ENCODE assay signal across 24 cellular contexts in the genomic region with DNA sequence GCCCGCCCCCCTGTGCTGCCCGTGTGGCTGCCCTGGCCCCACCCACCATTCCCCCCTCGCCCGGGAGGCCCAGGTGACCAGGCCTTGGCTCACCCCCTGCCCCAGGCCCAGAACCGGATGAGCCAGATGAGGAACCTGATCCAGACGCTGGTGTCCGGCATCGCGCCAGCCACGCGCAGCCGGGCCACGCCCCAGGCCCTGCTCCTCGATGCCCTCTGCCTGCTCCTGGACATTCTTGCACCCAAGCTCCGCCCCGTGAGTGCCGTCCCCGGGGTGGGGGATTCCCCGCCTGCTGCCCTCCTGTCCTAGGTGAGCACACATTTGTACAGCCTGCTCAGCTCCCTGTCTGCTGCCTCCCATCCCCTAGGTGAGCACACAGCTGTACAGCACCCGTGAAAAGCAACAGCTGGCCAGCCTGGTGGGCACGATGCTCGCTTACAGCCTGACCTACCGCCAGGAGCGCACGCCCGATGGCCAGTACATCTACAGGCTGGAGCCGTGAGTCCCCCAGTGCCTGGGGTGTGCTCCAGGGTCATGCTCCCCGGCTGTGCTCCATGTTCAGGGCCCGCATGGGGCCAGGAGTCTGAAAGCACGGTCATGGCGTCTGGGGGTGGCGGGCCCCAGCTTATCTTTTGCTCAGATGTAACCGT. TPM values are rescaled to one million over a fixed set of nuclear protein-coding genes. Genes with fewer than 3 reads are reported as not detected.
A peak's percentile ranks its signal among the peaks of the same experiment; 100 is the strongest.
DNase-seq lines count a peak whose midpoint lies in the region; FAIRE-seq and TF ChIP-seq lines count a peak whose summit lies in the region.
"Had no signal": no experiment of that assay in that cellular context is flagged by ENCODE, and none has a peak within 500 bp of the region (broad histone marks: within the 10 kb centered on the region; RNA-seq: fewer than 3 reads in every experiment).

No MANE protein-coding gene starts in this region.

- peaks cover 3% of the 10 kb centered on the region; the same call in 1 of the 2 replicates for H3K23me2 ChIP-seq in H1 (ENCODE audit: low read depth, low read length)

- FAIRE-seq in H1 (lab: Jason Lieb, UNC), result no peak
- FAIRE-seq: A204.1, small intestine had no signal

- CTCF ChIA-PET in PC-9 (lab: Charles Lee) (interaction anchor here (0.5 to 1.0 kb wide), 2 partner anchors 13 to 561 kb away, joined by 3 read pairs; no protein-coding TSS in a partner anchor), H1 (lab: Charles Lee; ENCODE audit: partially characterized antibody) (interaction anchor here (0.8 to 2.8 kb wide), 4 partner anchors 9 to 259 kb away, joined by 3 to 11 read pairs (median 4); no protein-coding TSS in a partner anchor)

- TF ChIP-seq POLR2A in H1 (IDR thresholded peaks at IDR 0.05; ENCODE audit: control extremely low read depth in 1 of 2, low read depth in 2 of 2, low read length in 2 of 2) (no peak), transverse colon (IDR thresholded peaks at IDR 0.05) (no peak)

- POLR2A ChIA-PET in PC-9 (lab: Charles Lee; ENCODE audit: unreplicated experiment), result interaction anchor here (0.5 to 1.0 kb wide), 4 partner anchors 9 to 83 kb away, joined by 3 to 6 read pairs (median 3); a partner anchor contains a TSS
- POLR2A ChIA-PET in H1 (lab: Charles Lee; ENCODE audit: partially characterized antibody), result interaction anchor here (0.9 to 1.8 kb wide), 6 partner anchors 8 to 120 kb away, joined by 3 to 6 read pairs (median 5); a partner anchor contains a TSS

- no peaks in the 10 kb centered on the region for H3K9me2 ChIP-seq in PC-9 (ENCODE audit: insufficient read depth)

- H3K56ac ChIP-seq in H1 (replicated peaks; ENCODE audit: insufficient read length, low read depth, low read length), result no peak overlapping the region

- no peak overlapping the region for H4K91ac ChIP-seq in H1 (replicated peaks; ENCODE audit: insufficient read length, low read length)

- 96% methylated on average over 24 of the region's 33 CpGs; no CpG with 5 or more reads in 1 of the 2 experiments for WGBS in H1 (ENCODE audit: extremely low coverage in 1 of 2, insufficient coverage in 1 of 2, insufficient read length in 1 of 2, insufficient replicate concordance in 2 of 2, low coverage in 1 of 2, low lambda C conversion rate in 2 of 2, missing lambda C conversion rate in 1 of 2), 2 experiments
- WGBS in transverse colon (ENCODE audit: low coverage in 1 of 2), 2 donors, result 65% methylated on average over 14 of the region's 33 CpGs; no CpG with 5 or more reads in 1 of the 2 donors

- no peak overlapping the region for H3K14ac ChIP-seq in H1 (ENCODE audit: insufficient read length)

- H2AK5ac ChIP-seq in H1 (ENCODE audit: low read depth, low read length), result no peak overlapping the region

- H3K9me3 ChIP-seq in PC-9 (ENCODE audit: insufficient read depth, low read depth), result no peaks in the 10 kb centered on the region
- no peaks in the 10 kb centered on the region for H3K9me3 ChIP-seq in H1 (ENCODE audit: insufficient read depth in 2 of 2, low read depth in 1 of 2, low read length in 1 of 2)
- no peaks in the 10 kb centered on the region for H3K9me3 ChIP-seq in transverse colon
- H3K9me3 ChIP-seq: heart left ventricle, psoas muscle had no signal

- peak overlapping the region; percentile 51; the same call in 1 of the 2 replicates for H4K8ac ChIP-seq in H1 (ENCODE audit: extremely low read depth, insufficient read depth, low read length)

- H3K23ac ChIP-seq in H1 (ENCODE audit: insufficient read length), result no peak overlapping the region

- no peak for TF ChIP-seq RAD21 in H1 (IDR thresholded peaks at IDR 0.05 in 1 of 2, conservative IDR thresholded peaks at IDR 0.05 in 1 of 2; ENCODE audit: low read depth in 2 of 2, low read length in 2 of 2)

- no peak overlapping the region for H3K4ac ChIP-seq in H1 (replicated peaks; ENCODE audit: insufficient read length, low read depth, low read length)

- H3F3A ChIP-seq in PC-9 (ENCODE audit: insufficient read depth, low read depth), result peaks cover 14% of the 10 kb centered on the region

- in situ Hi-C loops in transverse colon (cut with MboI; ENCODE audit: low pct_ligation_motif_present in 1 of 4, low pct_unique_long_range_greater_than_20kb in 1 of 4, low sequenced_read_pairs in 3 of 4), result no loop called here

- H2BK120ac ChIP-seq in H1 (replicated peaks; ENCODE audit: low read depth, low read length), result no peak overlapping the region

- H3K27ac ChIP-seq in PC-9, result no peak overlapping the region
- H3K27ac ChIP-seq in H1 (ENCODE audit: low read depth, low read length), result no peak overlapping the region
- no peak overlapping the region for H3K27ac ChIP-seq in transverse colon
- H3K27ac ChIP-seq: coronary artery, heart left ventricle, neural progenitor cell, psoas muscle had no signal

- H3K4me1 ChIP-seq in PC-9 (replicated peaks; ENCODE audit: insufficient read depth) (peaks cover 14% of the 10 kb centered on the region), H1 (replicated peaks in 1 of 4; ENCODE audit: control insufficient read depth in 3 of 4, insufficient read depth in 4 of 4, low read length in 3 of 4) (peaks cover 0 to 10% (median 2%) of the 10 kb centered on the region in 4 experiments; a peak in 3 of 7 replicates), transverse colon (no peaks in the 10 kb centered on the region)
- H3K4me1 ChIP-seq: psoas muscle had no signal

- H3K79me2 ChIP-seq in PC-9 (ENCODE audit: low read depth), result no peaks in the 10 kb centered on the region
- no peaks in the 10 kb centered on the region; a peak in 1 of 4 replicates for H3K79me2 ChIP-seq in H1 (ENCODE audit: control insufficient read depth in 1 of 2, insufficient read depth in 2 of 2, low read length in 2 of 2)

- intact Hi-C loops in PC-9 (cut with micrococcal nuclease; ENCODE audit: unreplicated experiment), result no loop called here
- intact Hi-C loops in transverse colon (cut with DNase I; ENCODE audit: low total_unique reads), result no loop called here

- no TSS peak for BruUV-seq in PC-9 (replicated peaks; lab: Mats Ljungman, UMichigan)

- no peak overlapping the region for H2AFZ ChIP-seq in PC-9
- H2AFZ ChIP-seq in H1 (ENCODE audit: low read length), result no peak overlapping the region
- H2AFZ ChIP-seq: neural progenitor cell had no signal

- TF ChIP-seq CTCF in PC-9 (conservative IDR thresholded peaks at IDR 0.05), result no peak; the same call in 1 of the 2 replicates
- TF ChIP-seq CTCF in H1 (IDR thresholded peaks at IDR 0.05; ENCODE audit: control extremely low read depth in 1 of 3, insufficient read depth in 1 of 3, low read depth in 1 of 3, low read length in 3 of 3), result no peak
- TF ChIP-seq CTCF in transverse colon (IDR thresholded peaks at IDR 0.05), result no peak

- H4K20me1 ChIP-seq in PC-9 (ENCODE audit: insufficient read depth), result peaks cover 17% of the 10 kb centered on the region
- peaks cover 5 to 22% of the 10 kb centered on the region in 2 experiments for H4K20me1 ChIP-seq in H1 (replicated peaks in 1 of 2; ENCODE audit: control insufficient read depth in 1 of 2, insufficient read depth in 2 of 2, low read length in 2 of 2)

- peaks cover 7% of the 10 kb centered on the region; the same call in 1 of the 2 replicates for H3K27me3 ChIP-seq in PC-9 (ENCODE audit: insufficient read depth, low read depth)
- H3K27me3 ChIP-seq in H1 (replicated peaks in 1 of 4; ENCODE audit: control insufficient read depth in 3 of 4, extremely low read depth in 1 of 4, insufficient read depth in 3 of 4, low read length in 3 of 4), result peaks cover 0 to under 1% (median 0%) of the 10 kb centered on the region in 4 experiments; a peak in 3 of 7 replicates
- peaks cover 23% of the 10 kb centered on the region for H3K27me3 ChIP-seq in transverse colon

- H3K4me2 ChIP-seq in PC-9 (peak overlapping the region; percentile 68), H1 (ENCODE audit: insufficient read depth in 1 of 2, low read depth in 2 of 2, low read length in 2 of 2) (no peak overlapping the region)
- H3K4me2 ChIP-seq: neural progenitor cell had no signal

- TF ChIP-seq EP300 in H1 (IDR thresholded peaks at IDR 0.05; ENCODE audit: borderline replicate concordance in 1 of 2, low read depth in 2 of 2, low read length in 2 of 2), result no peak
- TF ChIP-seq EP300 in transverse colon (IDR thresholded peaks at IDR 0.05; ENCODE audit: low read depth), result no peak

- H3K79me1 ChIP-seq in H1 (ENCODE audit: low read depth, low read length), result peaks cover 3% of the 10 kb centered on the region; the same call in 1 of the 2 replicates

- no peak overlapping the region for H2BK20ac ChIP-seq in H1 (ENCODE audit: low read length)

- DNase-seq in SIG-M5 treated with dmso at 0.1 percent for 504 hours (lab: John Stamatoyannopoulos, UW; ENCODE audit: unreplicated experiment) (peak; percentile 32), SIG-M5 (lab: John Stamatoyannopoulos, UW) (no peak), PC-9 (peak; percentile 87 to 99), H1 (ENCODE audit: low read depth in 1 of 2, low spot score in 2 of 2) (no peak), transverse colon (peak; percentile 50), NCI-H128 (lab: John Stamatoyannopoulos, UW; ENCODE audit: unreplicated experiment) (no peak), islet precursor cell (no peak)
- no peak for DNase-seq in activated effector memory CD4-positive, alpha-beta T cell treated with anti-CD3 and anti-CD28 coated beads, Interleukin-2, amount 50 U/mL, for 16 hours
- DNase-seq: activated CD4-positive, alpha-beta T cell treated with anti-CD3 and anti-CD28 coated beads, Interleukin-2, amount 50 U/mL, for 4 hours; activated effector memory CD4-positive, alpha-beta T cell treated with Interleukin-2 at 50 U/mL for 16 hours; activated naive CD8-positive, alpha-beta T cell treated with anti-CD3 and anti-CD28 coated beads, Interleukin-2, amount 50 U/mL, for 24 hours; GOT3; heart left ventricle; left ventricle myocardium superior; NCI-H1048; SHP77; small intestine had no signal

- no peak overlapping the region for H2BK15ac ChIP-seq in H1 (ENCODE audit: low read length)

- H3K9ac ChIP-seq in H1 (replicated peaks in 1 of 4; ENCODE audit: extremely low read depth in 1 of 4, low read depth in 3 of 4, low read length in 3 of 4), result no peak overlapping the region
- H3K9ac ChIP-seq: neural progenitor cell had no signal

- H2BK5ac ChIP-seq in H1 (ENCODE audit: low read depth, low read length), result no peak overlapping the region

- no peak overlapping the region for H2BK12ac ChIP-seq in H1 (ENCODE audit: low read depth, low read length)

- no peak overlapping the region for H4K5ac ChIP-seq in H1 (ENCODE audit: insufficient read length, low read depth, low read length)

- H3K36me3 ChIP-seq in PC-9 (ENCODE audit: low read depth), result no peaks in the 10 kb centered on the region
- peaks cover 5 to 52% (median 9%) of the 10 kb centered on the region in 4 experiments; a peak in 6 of 8 replicates for H3K36me3 ChIP-seq in H1 (ENCODE audit: control insufficient read depth in 2 of 4, insufficient read depth in 4 of 4, low read length in 3 of 4)
- no peaks in the 10 kb centered on the region for H3K36me3 ChIP-seq in transverse colon
- H3K36me3 ChIP-seq: neural progenitor cell had no signal

- H3K4me3 ChIP-seq in PC-9 (no peak overlapping the region), H1 (ENCODE audit: extremely low read depth in 1 of 4, insufficient read depth in 2 of 4, low read depth in 3 of 4, low read length in 4 of 4) (no peak overlapping the region), transverse colon (no peak overlapping the region)
- H3K4me3 ChIP-seq: coronary artery, heart left ventricle, neural progenitor cell, psoas muscle had no signal

- no peak overlapping the region for H3K18ac ChIP-seq in H1 (ENCODE audit: extremely low read depth, low read length)

RNA-seq across cellular contexts. Expression of a gene that starts 4.8 kb away (rescaled TPM):
- total RNA-seq in PC-9 (2021) (not detected in 2 replicates), transverse colon (under 1 TPM in 1 of 4 donors, not detected in 3; 0.48 TPM)
- not detected in 2 replicates for total RNA-seq in H1 (2021; fragmentation: NEBNext Ultra II Directional; extraction: Animal tissue kit (Norgen Biotek cat#: 25700))
- not detected in 2 replicates for polyA plus RNA-seq in H1 (2011; rRNA removed)
- polyA plus RNA-seq in H1 (2011; cell fraction: cytosol; rRNA removed), result not detected
- polyA plus RNA-seq in H1 (2011; cell fraction: nucleus; rRNA removed), result 0.11 TPM
- polyA plus RNA-seq in H1 (2012, experiment 1 of 2), result 0.59 to 1.3 TPM (median 0.96 TPM) in 4 replicates
- polyA plus RNA-seq in H1 (2012, experiment 2 of 2), result 0.49 TPM
- polyA plus RNA-seq in H1 (2013, experiment 1 of 2), result 0.34 TPM
- polyA plus RNA-seq in H1 (2013, experiment 2 of 2), result 0.39 TPM
- not detected in 2 replicates for polyA minus RNA-seq in H1 (2011; rRNA and poly(A)+ RNA removed)
- polyA minus RNA-seq in H1 (2011; cell fraction: cytosol; rRNA and poly(A)+ RNA removed), result not detected
- polyA minus RNA-seq in H1 (2011; cell fraction: nucleus; rRNA and poly(A)+ RNA removed), result not detected
- total RNA-seq: heart left ventricle, left ventricle myocardium superior, mucosa of gallbladder, psoas muscle, urinary bladder had no signal
- polyA plus RNA-seq: BJ, heart left ventricle, psoas muscle, urinary bladder had no signal

RNA-seq across cellular contexts. Expression of a gene that starts 7.3 kb away (rescaled TPM):
- total RNA-seq in PC-9 (2021), result 67.7 and 77.8 TPM in 2 replicates
- 98.3 and 104 TPM in 2 replicates for total RNA-seq in H1 (2021; fragmentation: NEBNext Ultra II Directional; extraction: Animal tissue kit (Norgen Biotek cat#: 25700))
- polyA plus RNA-seq in H1 (2011; rRNA removed), result 75.3 and 156 TPM in 2 replicates
- 87.5 TPM for polyA plus RNA-seq in H1 (2011; cell fraction: cytosol; rRNA removed)
- 592 TPM for polyA plus RNA-seq in H1 (2011; cell fraction: nucleus; rRNA removed)
- 72.1 to 113 TPM (median 103 TPM) in 4 replicates for polyA plus RNA-seq in H1 (2012, experiment 1 of 2)
- 43.8 TPM for polyA plus RNA-seq in H1 (2012, experiment 2 of 2)
- polyA plus RNA-seq in H1 (2013, experiment 1 of 2), result 70.5 TPM
- polyA plus RNA-seq in H1 (2013, experiment 2 of 2), result 59.1 TPM
- 18.1 and 20.4 TPM in 2 replicates for polyA minus RNA-seq in H1 (2011; rRNA and poly(A)+ RNA removed)
- polyA minus RNA-seq in H1 (2011; cell fraction: cytosol; rRNA and poly(A)+ RNA removed), result 26.9 TPM
- 90.8 TPM for polyA minus RNA-seq in H1 (2011; cell fraction: nucleus; rRNA and poly(A)+ RNA removed)
- total RNA-seq in transverse colon, result 10 to 100 TPM in 2 of 4 donors, 1 to 10 TPM in 2; 4.6 to 33.4 (median 12.9) TPM

RNA-seq across cellular contexts. Expression of a gene that starts 7.5 kb away (rescaled TPM):
- total RNA-seq in PC-9 (2021), result 53.3 and 56.7 TPM in 2 replicates
- total RNA-seq in H1 (2021; fragmentation: NEBNext Ultra II Directional; extraction: Animal tissue kit (Norgen Biotek cat#: 25700)), result 32.2 and 32.7 TPM in 2 replicates
- polyA plus RNA-seq in H1 (2011; rRNA removed), result 61.8 and 81.8 TPM in 2 replicates
- 45.2 TPM for polyA plus RNA-seq in H1 (2011; cell fraction: cytosol; rRNA removed)
- polyA plus RNA-seq in H1 (2011; cell fraction: nucleus; rRNA removed), result 71.6 TPM
- 17.8 to 34.1 TPM (median 33.0 TPM) in 4 replicates for polyA plus RNA-seq in H1 (2012, experiment 1 of 2)
- 35.0 TPM for polyA plus RNA-seq in H1 (2012, experiment 2 of 2)
- polyA plus RNA-seq in H1 (2013, experiment 1 of 2), result 24.4 TPM
- polyA plus RNA-seq in H1 (2013, experiment 2 of 2), result 24.6 TPM
- 13.4 and 17.4 TPM in 2 replicates for polyA minus RNA-seq in H1 (2011; rRNA and poly(A)+ RNA removed)
- polyA minus RNA-seq in H1 (2011; cell fraction: cytosol; rRNA and poly(A)+ RNA removed), result 23.9 TPM
- polyA minus RNA-seq in H1 (2011; cell fraction: nucleus; rRNA and poly(A)+ RNA removed), result 42.1 TPM
- total RNA-seq in transverse colon, result 10 to 100 TPM; 16.1 to 71.4 (median 24.8) TPM

RNA-seq across cellular contexts. Expression of a gene that starts 35.2 kb away (rescaled TPM):
- 59.9 and 86.4 TPM in 2 replicates for total RNA-seq in PC-9 (2021)
- total RNA-seq in H1 (2021; fragmentation: NEBNext Ultra II Directional; extraction: Animal tissue kit (Norgen Biotek cat#: 25700)), result 0.28 TPM in 1 of 2 replicates, not detected in the other
- 0.31 and 0.50 TPM in 2 replicates for polyA plus RNA-seq in H1 (2011; rRNA removed)
- polyA plus RNA-seq in H1 (2011; cell fraction: cytosol; rRNA removed), result 0.37 TPM
- 1.5 TPM for polyA plus RNA-seq in H1 (2011; cell fraction: nucleus; rRNA removed)
- polyA plus RNA-seq in H1 (2012, experiment 1 of 2), result 0.24 to 0.56 TPM (median 0.29 TPM) in 3 of 4 replicates, not detected in the other
- 0.18 TPM for polyA plus RNA-seq in H1 (2012, experiment 2 of 2)
- 0.51 TPM for polyA plus RNA-seq in H1 (2013, experiment 1 of 2)
- polyA plus RNA-seq in H1 (2013, experiment 2 of 2), result 0.18 TPM
- polyA minus RNA-seq in H1 (2011; rRNA and poly(A)+ RNA removed), result 0.44 TPM in 1 of 2 replicates, not detected in the other
- polyA minus RNA-seq in H1 (2011; cell fraction: cytosol; rRNA and poly(A)+ RNA removed), result 1.9 TPM
- 1.6 TPM for polyA minus RNA-seq in H1 (2011; cell fraction: nucleus; rRNA and poly(A)+ RNA removed)
- total RNA-seq in transverse colon, result 10 to 100 TPM in 2 of 4 donors, 1 to 10 TPM in 1, not detected in 1; 4.9 to 21.2 (median 10.3) TPM
- polyA plus RNA-seq: heart left ventricle had no signal

RNA-seq across cellular contexts. Expression of a gene that starts 54.9 kb away (rescaled TPM):
- 44.2 and 45.8 TPM in 2 replicates for total RNA-seq in PC-9 (2021)
- total RNA-seq in H1 (2021; fragmentation: NEBNext Ultra II Directional; extraction: Animal tissue kit (Norgen Biotek cat#: 25700)), result 20.4 and 21.0 TPM in 2 replicates
- 20.0 and 29.6 TPM in 2 replicates for polyA plus RNA-seq in H1 (2011; rRNA removed)
- 22.4 TPM for polyA plus RNA-seq in H1 (2011; cell fraction: cytosol; rRNA removed)
- 97.6 TPM for polyA plus RNA-seq in H1 (2011; cell fraction: nucleus; rRNA removed)
- polyA plus RNA-seq in H1 (2012, experiment 1 of 2), result 14.5 to 22.5 TPM (median 20.0 TPM) in 4 replicates
- 20.5 TPM for polyA plus RNA-seq in H1 (2012, experiment 2 of 2)
- polyA plus RNA-seq in H1 (2013, experiment 1 of 2), result 10.8 TPM
- 10.0 TPM for polyA plus RNA-seq in H1 (2013, experiment 2 of 2)
- 17.6 and 21.1 TPM in 2 replicates for polyA minus RNA-seq in H1 (2011; rRNA and poly(A)+ RNA removed)
- polyA minus RNA-seq in H1 (2011; cell fraction: cytosol; rRNA and poly(A)+ RNA removed), result 21.1 TPM
- 52.8 TPM for polyA minus RNA-seq in H1 (2011; cell fraction: nucleus; rRNA and poly(A)+ RNA removed)
- total RNA-seq in transverse colon, result 100 to 1,000 TPM in 2 of 4 donors, 10 to 100 TPM in 2; 59.1 to 346 (median 102) TPM

Comparison
In these comparisons a context has a peak if more than half of its experiments do, and no peak if none do; other contexts are left out.
1. DNase-seq: peak in SIG-M5 treated with dmso at 0.1 percent for 504 hours (single experiment), PC-9 (2 of 2) and transverse colon (single experiment); none in SIG-M5 (single experiment), H1 (0 of 2), activated effector memory CD4-positive, alpha-beta T cell treated with anti-CD3 and anti-CD28 coated beads, Interleukin-2, amount 50 U/mL, for 16 hours (single experiment), NCI-H128 (single experiment) and islet precursor cell (single experiment).